ENCODE assay signal across 15 cellular contexts in the genomic region with DNA sequence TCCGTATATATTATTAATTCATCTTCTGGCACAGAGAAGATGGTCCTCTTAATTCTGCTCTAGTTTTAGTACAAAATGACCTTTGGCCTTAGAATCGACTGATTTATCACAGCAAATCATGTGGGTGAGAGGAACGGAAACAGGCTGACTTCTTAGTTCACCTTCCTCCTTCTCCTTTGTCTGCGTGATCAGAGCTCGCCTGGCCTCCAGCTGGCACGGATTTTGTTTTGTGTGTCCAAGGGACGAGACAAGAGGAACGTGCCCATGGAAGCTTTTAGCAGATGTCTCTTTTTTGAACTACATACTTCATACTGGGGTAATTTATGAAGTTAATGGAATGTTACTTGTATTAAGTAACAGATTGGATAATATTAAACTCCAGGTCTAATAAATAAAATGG.
A peak's percentile ranks its signal among the peaks of the same experiment; 100 is the strongest.
DNase-seq lines count a peak whose midpoint lies in the region; ATAC-seq and TF ChIP-seq lines count a peak whose summit lies in the region.
"Had no signal": no experiment of that assay in that cellular context is flagged by ENCODE, and none has a peak within 500 bp of the region (broad histone marks: within the 10 kb centered on the region; RNA-seq: fewer than 3 reads in every experiment).

No MANE protein-coding gene starts in this region.

- ATAC-seq in left lobe of liver (peak; percentile 75), psoas muscle (peak in 1 of 4 donors; percentile 40), HG03135 (IDR thresholded peaks at IDR 0.05; ENCODE audit: unreplicated experiment) (no peak), HG03469 (IDR thresholded peaks at IDR 0.05; ENCODE audit: unreplicated experiment) (no peak), HG03108 (IDR thresholded peaks at IDR 0.05; ENCODE audit: unreplicated experiment) (no peak)

- H3K27me3 ChIP-seq in psoas muscle (ENCODE audit: insufficient read depth in 3 of 3, low read length in 2 of 3) = no peaks in the 10 kb centered on the region
- H3K27me3 ChIP-seq: BLaER1, brain microvascular endothelial cell had no signal

- peak; percentile 26 for DNase-seq in KG1 (lab: John Stamatoyannopoulos, UW)
- peak; percentile 26 for DNase-seq in choroid plexus epithelial cell (ENCODE audit: low read depth)
- DNase-seq in left lobe of liver (ENCODE audit: low spot score) = peak; percentile 52
- peak; percentile 29 to 54 for DNase-seq in psoas muscle
- no peak for DNase-seq in 8988T
- DNase-seq: activated CD4-positive, alpha-beta memory T cell treated with anti-CD3 and anti-CD28 coated beads, Interleukin-2, amount 10 ng/mL, durations not matched to agents 7 days and 5 days; activated effector memory CD4-positive, alpha-beta T cell treated with anti-CD3 and anti-CD28 coated beads, Interleukin-2, amount 50 U/mL, for 16 hours; brain microvascular endothelial cell; NCI-H345; stimulated activated CD4-positive, alpha-beta T cell treated with anti-CD3 and anti-CD28 coated beads, Interleukin-1b, Interleukin-23, amount 100 ng/mL, for 48 hours had no signal

- WGBS in psoas muscle, 3 donors = 9 to 11% (median 11%) methylated on average over 8 of the region's 8 CpGs

- H3K4me3 ChIP-seq in choroid plexus epithelial cell (ENCODE audit: low read depth, low read length) = no peak overlapping the region
- no peak overlapping the region for H3K4me3 ChIP-seq in psoas muscle
- H3K4me3 ChIP-seq: BLaER1 had no signal

- H3K36me3 ChIP-seq in psoas muscle (ENCODE audit: insufficient read depth in 1 of 2, low read depth in 1 of 2) = no peaks in the 10 kb centered on the region
- H3K36me3 ChIP-seq: BLaER1, brain microvascular endothelial cell, neutrophil had no signal

- H3K4me1 ChIP-seq in psoas muscle = no peaks in the 10 kb centered on the region
- H3K4me1 ChIP-seq: BLaER1 had no signal

- intact Hi-C loops in psoas muscle (cut with DNase I) = no loop called here

- no peaks in the 10 kb centered on the region for H3K9me3 ChIP-seq in psoas muscle
- H3K9me3 ChIP-seq: BLaER1, neutrophil had no signal

- no peak overlapping the region for H3K27ac ChIP-seq in psoas muscle
- H3K27ac ChIP-seq: BLaER1, brain microvascular endothelial cell, neutrophil had no signal

- TF ChIP-seq CTCF in choroid plexus epithelial cell (conservative IDR thresholded peaks at IDR 0.05; ENCODE audit: low read depth, low read length) = no peak
- TF ChIP-seq CTCF in psoas muscle (IDR thresholded peaks at IDR 0.05) = no peak
